ENCODE assay signal across 18 cellular contexts in genomic region chr9:137978262-137978714, GRCh38.
DNase-seq lines count a peak whose midpoint lies in the region; ATAC-seq, FAIRE-seq and TF ChIP-seq lines count a peak whose summit lies in the region.
"Had no signal": no experiment of that assay in that cellular context is flagged by ENCODE, and none has a peak within 500 bp of the region (broad histone marks: within the 10 kb centered on the region; RNA-seq: fewer than 3 reads in every experiment).

No MANE protein-coding gene starts in this region.

- H3K4me3 ChIP-seq in K562, result no peak overlapping the region
- no peak overlapping the region for H3K4me3 ChIP-seq in pancreas
- H3K4me3 ChIP-seq: GM23338 had no signal

- no peak overlapping the region for H3K4me3 Mint-ChIP-seq in stimulated activated effector memory CD8-positive, alpha-beta T cell treated with anti-CD3 and anti-CD28 coated beads, Interleukin-12 subunit alpha, Interleukin-12 subunit beta, amount 100 ng/mL, for 72 hours
- no peak overlapping the region for H3K4me3 Mint-ChIP-seq in HFFc6
- H3K4me3 Mint-ChIP-seq: CD14-positive monocyte; CD8-positive, alpha-beta memory T cell; GM23338; H9 had no signal

- no peaks in the 10 kb centered on the region for H4K20me1 ChIP-seq in K562 (replicated peaks; ENCODE audit: control insufficient read depth, insufficient read depth, low read length)

- FAIRE-seq in K562 (lab: Jason Lieb, UNC) (no peak), pancreas (lab: Jason Lieb, UNC) (no peak)

- H3K36me3 ChIP-seq in K562 (ENCODE audit: control insufficient read depth, insufficient read depth, low read length) (no peaks in the 10 kb centered on the region), pancreas (no peaks in the 10 kb centered on the region)

- no peaks in the 10 kb centered on the region for H3K36me3 Mint-ChIP-seq in stimulated activated effector memory CD8-positive, alpha-beta T cell treated with anti-CD3 and anti-CD28 coated beads, Interleukin-12 subunit alpha, Interleukin-12 subunit beta, amount 100 ng/mL, for 72 hours
- H3K36me3 Mint-ChIP-seq in HFFc6 (ENCODE audit: low read depth), result peaks cover 12% of the 10 kb centered on the region; the same call in 1 of the 2 replicates
- H3K36me3 Mint-ChIP-seq: CD14-positive monocyte; CD8-positive, alpha-beta memory T cell had no signal

- H2AFZ ChIP-seq in K562 (ENCODE audit: low read depth, low read length), result no peak overlapping the region
- H2AFZ ChIP-seq: GM23338 had no signal

- no peaks in the 10 kb centered on the region for H3K9me3 Mint-ChIP-seq in stimulated activated effector memory CD8-positive, alpha-beta T cell treated with anti-CD3 and anti-CD28 coated beads, Interleukin-12 subunit alpha, Interleukin-12 subunit beta, amount 100 ng/mL, for 72 hours
- peaks cover 48% of the 10 kb centered on the region for H3K9me3 Mint-ChIP-seq in HFFc6
- H3K9me3 Mint-ChIP-seq: CD8-positive, alpha-beta memory T cell; GM23338 had no signal

- H3K9me1 ChIP-seq in K562 (ENCODE audit: control insufficient read depth, insufficient read depth, low read length), result no peaks in the 10 kb centered on the region

- CTCF ChIA-PET in K562 (lab: Yijun Ruan, JAX; ENCODE audit: low intra/inter-chr PET ratio), result no interaction called here

- DNase-seq in activated effector memory CD4-positive, alpha-beta T cell treated with anti-CD3 and anti-CD28 coated beads, Interleukin-2, amount 50 U/mL, for 16 hours, result peak; percentile 46
- DNase-seq in activated effector memory CD4-positive, alpha-beta T cell treated with Interleukin-2 at 50 U/mL for 16 hours, result no peak
- DNase-seq in GM13977 (ENCODE audit: low spot score), result peak; percentile 2
- DNase-seq in K562 (ENCODE audit: extremely low read depth in 1 of 4, low spot score in 3 of 4), result no peak
- no peak for DNase-seq in stimulated activated effector memory CD8-positive, alpha-beta T cell treated with anti-CD3 and anti-CD28 coated beads, Interleukin-12 subunit alpha, Interleukin-12 subunit beta, amount 100 ng/mL, for 72 hours (ENCODE audit: low spot score in 2 of 2)
- DNase-seq in HFFc6, result no peak
- no peak for DNase-seq in pancreas
- DNase-seq in OCI-M1 (lab: John Stamatoyannopoulos, UW), result no peak
- DNase-seq: Caco-2; CD8-positive, alpha-beta memory T cell; DMS53; GF-D8; H9; IMR-90; KG1 had no signal

- ATAC-seq in K562 (no peak), pancreas (no peak)
- ATAC-seq in stimulated activated effector memory CD8-positive, alpha-beta T cell treated with anti-CD3 and anti-CD28 coated beads, Interleukin-12 subunit alpha, Interleukin-12 subunit beta, amount 100 ng/mL, for 72 hours, result no peak
- ATAC-seq: GM23338 had no signal

- in situ Hi-C loops in GM13977 (cut with MboI; ENCODE audit: low pct_unique_long_range_greater_than_20kb, low sequenced_read_pairs, unreplicated experiment), result no loop called here
- in situ Hi-C loops in K562 (cut with MboI), result no loop called here

- no peak for TF ChIP-seq EP300 in K562 (IDR thresholded peaks at IDR 0.05; ENCODE audit: low read length)

- peaks cover 2% of the 10 kb centered on the region; the same call in 1 of the 2 replicates for H3K27me3 Mint-ChIP-seq in HFFc6 (ENCODE audit: insufficient read depth)

- peak overlapping the region; percentile 32 for H3K27ac Mint-ChIP-seq in stimulated activated effector memory CD8-positive, alpha-beta T cell treated with anti-CD3 and anti-CD28 coated beads, Interleukin-12 subunit alpha, Interleukin-12 subunit beta, amount 100 ng/mL, for 72 hours
- H3K27ac Mint-ChIP-seq in HFFc6, result no peak overlapping the region
- H3K27ac Mint-ChIP-seq: GM23338, H9 had no signal

- H3K9me3 ChIP-seq in K562 (replicated peaks; ENCODE audit: control insufficient read depth, insufficient read depth, low read depth, low read length), result no peaks in the 10 kb centered on the region
- H3K9me3 ChIP-seq in pancreas, result no peaks in the 10 kb centered on the region
- H3K9me3 ChIP-seq: Caco-2 had no signal

- no peak overlapping the region for H3K4me2 ChIP-seq in K562 (ENCODE audit: insufficient read depth, low read length)
- H3K4me2 ChIP-seq: GM23338 had no signal

- POLR2A ChIA-PET in K562 (lab: Yijun Ruan, JAX), result no interaction called here

- TF ChIP-seq POLR2A in K562 (conservative IDR thresholded peaks at IDR 0.05), result no peak

- no peaks in the 10 kb centered on the region for H3K4me1 Mint-ChIP-seq in stimulated activated effector memory CD8-positive, alpha-beta T cell treated with anti-CD3 and anti-CD28 coated beads, Interleukin-12 subunit alpha, Interleukin-12 subunit beta, amount 100 ng/mL, for 72 hours
- H3K4me1 Mint-ChIP-seq in HFFc6 (ENCODE audit: low read depth), result no peaks in the 10 kb centered on the region
- H3K4me1 Mint-ChIP-seq: CD14-positive monocyte; CD8-positive, alpha-beta memory T cell; GM23338; H9 had no signal

- H3K4me1 ChIP-seq in K562 (replicated peaks in 1 of 2; ENCODE audit: control insufficient read depth in 2 of 2, insufficient read depth in 2 of 2, low read length in 2 of 2) (no peaks in the 10 kb centered on the region), pancreas (no peaks in the 10 kb centered on the region)

- 3% methylated on average over 4 of the region's 4 CpGs for WGBS in K562 (ENCODE audit: insufficient coverage, low coverage, missing lambda C conversion rate)
- 75 to 76% methylated on average over 4 of the region's 4 CpGs for WGBS in pancreas, 2 donors

- BruUV-seq in K562 (replicated peaks; lab: Mats Ljungman, UMichigan), result no TSS peak

- no peak overlapping the region for H3K27ac ChIP-seq in K562 (ENCODE audit: extremely low read depth, low read depth, low read length)
- H3K27ac ChIP-seq in pancreas, result no peak overlapping the region
- H3K27ac ChIP-seq: 22Rv1 had no signal

- no peak for TF ChIP-seq CTCF in GM13977 (IDR thresholded peaks at IDR 0.05; ENCODE audit: extremely low read depth, insufficient read depth, missing control alignments)
- no peak for TF ChIP-seq CTCF in K562 (IDR thresholded peaks at IDR 0.05 in 2 of 3, conservative IDR thresholded peaks at IDR 0.05 in 1 of 3; ENCODE audit: insufficient read depth in 2 of 3, low read depth in 1 of 3, low read length in 3 of 3)
- TF ChIP-seq CTCF in HFFc6 (IDR thresholded peaks at IDR 0.05), result no peak
- no peak for TF ChIP-seq CTCF in pancreas (IDR thresholded peaks at IDR 0.05)

- no peaks in the 10 kb centered on the region for H3K79me2 ChIP-seq in K562 (ENCODE audit: control insufficient read depth, insufficient read depth, low read length)

- intact Hi-C loops in K562 (cut with micrococcal nuclease), result no loop called here
- intact Hi-C loops in pancreas (cut with DNase I), result no loop called here

- H3K9ac ChIP-seq in K562 (ENCODE audit: insufficient read depth in 1 of 2, low read depth in 2 of 2, low read length in 2 of 2), result no peak overlapping the region

- H3K27me3 ChIP-seq in K562 (ENCODE audit: control insufficient read depth in 2 of 2, insufficient read depth in 2 of 2, low read length in 2 of 2), result peaks cover 0 to 13% of the 10 kb centered on the region in 2 experiments; a peak in 2 of 5 replicates
- H3K27me3 ChIP-seq in pancreas, result no peaks in the 10 kb centered on the region

- TF ChIP-seq RAD21 in K562 (CRISPR knock-in tag; conservative IDR thresholded peaks at IDR 0.05 in 1 of 2, IDR thresholded peaks at IDR 0.05 in 1 of 2), result no peak

TF ChIP-seq in K562, 482 proteins besides CTCF, POLR2A, EP300 and RAD21:
- peak; percentile 92 for TF ChIP-seq ZNF263 (CRISPR knock-in tag; IDR thresholded peaks at IDR 0.05; ENCODE audit: borderline replicate concordance)
- no peak for TF ChIP-seq GATA2 (CRISPR knock-in tag; IDR thresholded peaks at IDR 0.05)
- no peak for TF ChIP-seq FOXA3 (CRISPR knock-in tag; conservative IDR thresholded peaks at IDR 0.05 in 1 of 2, IDR thresholded peaks at IDR 0.05 in 1 of 2)
- TF ChIP-seq, protein P1, sequence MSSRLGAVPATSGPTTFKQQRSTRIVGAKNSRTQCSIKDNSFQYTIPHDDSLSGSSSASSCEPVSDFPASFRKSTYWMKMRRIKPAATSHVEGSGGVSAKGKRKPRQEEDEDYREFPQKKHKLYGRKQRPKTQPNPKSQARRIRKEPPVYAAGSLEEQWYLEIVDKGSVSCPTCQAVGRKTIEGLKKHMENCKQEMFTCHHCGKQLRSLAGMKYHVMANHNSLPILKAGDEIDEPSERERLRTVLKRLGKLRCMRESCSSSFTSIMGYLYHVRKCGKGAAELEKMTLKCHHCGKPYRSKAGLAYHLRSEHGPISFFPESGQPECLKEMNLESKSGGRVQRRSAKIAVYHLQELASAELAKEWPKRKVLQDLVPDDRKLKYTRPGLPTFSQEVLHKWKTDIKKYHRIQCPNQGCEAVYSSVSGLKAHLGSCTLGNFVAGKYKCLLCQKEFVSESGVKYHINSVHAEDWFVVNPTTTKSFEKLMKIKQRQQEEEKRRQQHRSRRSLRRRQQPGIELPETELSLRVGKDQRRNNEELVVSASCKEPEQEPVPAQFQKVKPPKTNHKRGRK (tag; IDR thresholded peaks at IDR 0.05), result no peak
- no peak for TF ChIP-seq NCOA1 (IDR thresholded peaks at IDR 0.05; ENCODE audit: low read depth)
- TF ChIP-seq ESRRA (IDR thresholded peaks at IDR 0.05; ENCODE audit: borderline replicate concordance, low read depth), result no peak

Comparison
In these comparisons a context has a peak if more than half of its experiments do, and no peak if none do; other contexts are left out.
1. DNase-seq: peak in activated effector memory CD4-positive, alpha-beta T cell treated with anti-CD3 and anti-CD28 coated beads, Interleukin-2, amount 50 U/mL, for 16 hours (single experiment) and GM13977 (single experiment); none in activated effector memory CD4-positive, alpha-beta T cell treated with Interleukin-2 at 50 U/mL for 16 hours (single experiment), K562 (0 of 4), stimulated activated effector memory CD8-positive, alpha-beta T cell treated with anti-CD3 and anti-CD28 coated beads, Interleukin-12 subunit alpha, Interleukin-12 subunit beta, amount 100 ng/mL, for 72 hours (0 of 2), HFFc6 (single experiment), pancreas (0 of 6) and OCI-M1 (single experiment).